Comparison of ENCODE assay signal across 1 cellular context in genomic region chr7:577278-577665, GRCh38.
TF ChIP-seq lines count a peak whose summit lies in the region.

No MANE protein-coding gene starts in this region.

TF ChIP-seq in HepG2, 621 proteins besides CTCF, POLR2A, EP300 and RAD21 (continued from another document):
- TF ChIP-seq, protein P1, sequence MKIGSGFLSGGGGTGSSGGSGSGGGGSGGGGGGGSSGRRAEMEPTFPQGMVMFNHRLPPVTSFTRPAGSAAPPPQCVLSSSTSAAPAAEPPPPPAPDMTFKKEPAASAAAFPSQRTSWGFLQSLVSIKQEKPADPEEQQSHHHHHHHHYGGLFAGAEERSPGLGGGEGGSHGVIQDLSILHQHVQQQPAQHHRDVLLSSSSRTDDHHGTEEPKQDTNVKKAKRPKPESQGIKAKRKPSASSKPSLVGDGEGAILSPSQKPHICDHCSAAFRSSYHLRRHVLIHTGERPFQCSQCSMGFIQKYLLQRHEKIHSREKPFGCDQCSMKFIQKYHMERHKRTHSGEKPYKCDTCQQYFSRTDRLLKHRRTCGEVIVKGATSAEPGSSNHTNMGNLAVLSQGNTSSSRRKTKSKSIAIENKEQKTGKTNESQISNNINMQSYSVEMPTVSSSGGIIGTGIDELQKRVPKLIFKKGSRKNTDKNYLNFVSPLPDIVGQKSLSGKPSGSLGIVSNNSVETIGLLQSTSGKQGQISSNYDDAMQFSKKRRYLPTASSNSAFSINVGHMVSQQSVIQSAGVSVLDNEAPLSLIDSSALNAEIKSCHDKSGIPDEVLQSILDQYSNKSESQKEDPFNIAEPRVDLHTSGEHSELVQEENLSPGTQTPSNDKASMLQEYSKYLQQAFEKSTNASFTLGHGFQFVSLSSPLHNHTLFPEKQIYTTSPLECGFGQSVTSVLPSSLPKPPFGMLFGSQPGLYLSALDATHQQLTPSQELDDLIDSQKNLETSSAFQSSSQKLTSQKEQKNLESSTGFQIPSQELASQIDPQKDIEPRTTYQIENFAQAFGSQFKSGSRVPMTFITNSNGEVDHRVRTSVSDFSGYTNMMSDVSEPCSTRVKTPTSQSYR (CRISPR knock-in tag; IDR thresholded peaks at IDR 0.05; ENCODE audit: borderline replicate concordance) = no peak
